Comparison of ENCODE assay signal across 17 cellular contexts in the genomic region with DNA sequence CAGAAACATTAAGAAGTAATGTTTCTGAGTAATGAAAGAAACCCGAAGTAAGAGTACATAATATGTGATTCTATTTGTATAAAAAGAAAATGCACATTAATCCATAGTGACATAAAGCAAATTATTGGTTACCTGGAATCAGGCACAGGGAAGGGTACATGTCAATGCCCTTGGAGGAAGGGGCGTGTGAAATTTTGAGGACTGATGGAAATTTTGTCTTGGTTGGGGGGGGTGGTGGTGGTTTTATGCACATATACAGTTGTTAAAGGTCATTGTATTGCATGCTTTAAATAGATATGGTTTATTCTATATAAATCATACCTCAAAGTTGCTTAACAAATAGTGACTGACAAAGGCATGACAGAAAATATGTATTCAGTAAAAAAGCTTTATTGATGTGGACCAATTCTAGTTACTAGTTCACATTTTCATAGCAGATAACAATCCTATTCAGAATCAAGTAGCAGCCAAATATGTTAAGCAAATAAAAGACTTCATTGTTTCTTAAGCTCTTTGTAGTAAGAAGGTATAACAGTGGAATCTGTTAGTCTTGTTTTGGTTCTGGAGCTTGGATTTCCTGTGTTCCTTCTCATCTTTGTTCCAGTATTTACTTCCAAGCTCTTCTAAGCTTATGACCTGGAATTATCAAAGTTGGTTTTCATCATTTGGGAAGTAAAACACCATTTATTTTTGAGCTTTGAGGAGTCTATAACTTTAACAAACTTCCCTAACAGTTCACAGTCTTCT. TPM values are rescaled to one million over a fixed set of nuclear protein-coding genes. Genes with fewer than 3 reads are reported as not detected.
DNase-seq lines count a peak whose midpoint lies in the region; ATAC-seq and TF ChIP-seq lines count a peak whose summit lies in the region.
"Had no signal": no experiment of that assay in that cellular context is flagged by ENCODE, and none has a peak within 500 bp of the region (broad histone marks: within the 10 kb centered on the region; RNA-seq: fewer than 3 reads in every experiment).

No MANE protein-coding gene starts in this region.

- no peak for DNase-seq in stimulated activated naive CD8-positive, alpha-beta T cell treated with anti-CD3 and anti-CD28 coated beads, Interleukin-15, Interleukin-2, amounts not matched to agents 100 U/mL and 50 U/mL, for 24 hours
- peak; percentile 26 for DNase-seq in SK-MEL-5 (ENCODE audit: low read depth, low spot score)
- no peak for DNase-seq in mesothelial cell of epicardium (ENCODE audit: low spot score in 2 of 2, unreplicated experiment in 2 of 2)
- no peak for DNase-seq in effector CD8-positive, alpha-beta T cell (lab: John Stamatoyannopoulos, UW)
- DNase-seq in AML-193 (lab: John Stamatoyannopoulos, UW) = no peak
- DNase-seq: BE2C; CD4-positive, alpha-beta memory T cell; KG1; NCI-H1105 treated with DMSO at 0.1 percent for 48 hours; NCI-H1694 treated with DMSO at 0.1 percent for 48 hours; NCI-H2107; NCI-H2227 treated with DMSO at 0.1 percent for 48 hours; NCI-H524 treated with DMSO at 0.1 percent for 48 hours had no signal

- no peaks in the 10 kb centered on the region for H3K9me3 Mint-ChIP-seq in stimulated activated naive CD8-positive, alpha-beta T cell treated with anti-CD3 and anti-CD28 coated beads, Interleukin-15, Interleukin-2, amounts not matched to agents 100 ng/mL and 50 ng/mL, for 24 hours
- peaks cover 31% of the 10 kb centered on the region for H3K9me3 Mint-ChIP-seq in mesothelial cell of epicardium
- H3K9me3 Mint-ChIP-seq: CD4-positive, alpha-beta memory T cell had no signal

- H3K4me3 Mint-ChIP-seq in stimulated activated naive CD8-positive, alpha-beta T cell treated with anti-CD3 and anti-CD28 coated beads, Interleukin-15, Interleukin-2, amounts not matched to agents 100 ng/mL and 50 ng/mL, for 24 hours = no peak overlapping the region
- no peak overlapping the region for H3K4me3 Mint-ChIP-seq in mesothelial cell of epicardium

- ATAC-seq in stimulated activated naive CD8-positive, alpha-beta T cell treated with anti-CD3 and anti-CD28 coated beads, Interleukin-15, Interleukin-2, amounts not matched to agents 100 U/mL and 50 U/mL, for 24 hours = no peak
- ATAC-seq in HG02623 (IDR thresholded peaks at IDR 0.05; ENCODE audit: unreplicated experiment) = no peak
- ATAC-seq: Panc1, Right ventricle myocardium inferior had no signal

- peaks cover 40% of the 10 kb centered on the region for H3K36me3 Mint-ChIP-seq in stimulated activated naive CD8-positive, alpha-beta T cell treated with anti-CD3 and anti-CD28 coated beads, Interleukin-15, Interleukin-2, amounts not matched to agents 100 ng/mL and 50 ng/mL, for 24 hours (ENCODE audit: low read depth)
- H3K36me3 Mint-ChIP-seq in mesothelial cell of epicardium = peaks cover 24% of the 10 kb centered on the region

- no peaks in the 10 kb centered on the region for H3K27me3 Mint-ChIP-seq in stimulated activated naive CD8-positive, alpha-beta T cell treated with anti-CD3 and anti-CD28 coated beads, Interleukin-15, Interleukin-2, amounts not matched to agents 100 ng/mL and 50 ng/mL, for 24 hours
- no peaks in the 10 kb centered on the region for H3K27me3 Mint-ChIP-seq in mesothelial cell of epicardium (ENCODE audit: low read depth)
- H3K27me3 Mint-ChIP-seq: CD4-positive, alpha-beta memory T cell had no signal

- H3K4me1 Mint-ChIP-seq in stimulated activated naive CD8-positive, alpha-beta T cell treated with anti-CD3 and anti-CD28 coated beads, Interleukin-15, Interleukin-2, amounts not matched to agents 100 ng/mL and 50 ng/mL, for 24 hours (ENCODE audit: low read depth) = peaks cover 79% of the 10 kb centered on the region
- peaks cover 26% of the 10 kb centered on the region for H3K4me1 Mint-ChIP-seq in mesothelial cell of epicardium

- H3K27ac Mint-ChIP-seq in stimulated activated naive CD8-positive, alpha-beta T cell treated with anti-CD3 and anti-CD28 coated beads, Interleukin-15, Interleukin-2, amounts not matched to agents 100 ng/mL and 50 ng/mL, for 24 hours = peak overlapping the region; percentile 16
- peak overlapping the region; percentile 18 for H3K27ac Mint-ChIP-seq in mesothelial cell of epicardium
- H3K27ac Mint-ChIP-seq: CD4-positive, alpha-beta memory T cell had no signal

- in situ Hi-C loops in SK-MEL-5 (cut with HindIII; ENCODE audit: low pct_unique_long_range_greater_than_20kb, low sequenced_read_pairs) = no loop called here

- TF ChIP-seq CTCF in mesothelial cell of epicardium (IDR thresholded peaks at IDR 0.05; ENCODE audit: unreplicated experiment) = no peak

RNA-seq across cellular contexts. Expression of a gene that starts 15.1 kb away (rescaled TPM):
- total RNA-seq in SK-MEL-5 (2014; rRNA removed; shearing (Covaris generic)) = 26.7 and 28.6 TPM in 2 replicates
- polyA plus RNA-seq in SK-MEL-5 (2015; cell fraction: cytosol; rRNA removed) = 7.3 and 11.7 TPM in 2 replicates
- polyA plus RNA-seq in SK-MEL-5 (2015; cell fraction: nucleus; rRNA removed) = 8.9 and 20.6 TPM in 2 replicates
- 100 to 107 TPM (median 100 TPM) in 3 replicates for total RNA-seq in mesothelial cell of epicardium
